ENCODE assay signal across 8 cellular contexts in genomic region chr21:33480481-33481103, GRCh38. TPM values are rescaled to one million over a fixed set of nuclear protein-coding genes. Genes with fewer than 3 reads are reported as not detected.
DNase-seq lines count a peak whose midpoint lies in the region; ATAC-seq, FAIRE-seq and TF ChIP-seq lines count a peak whose summit lies in the region.

No MANE protein-coding gene starts in this region.

- H3K27ac Mint-ChIP-seq in MCF 10A (ENCODE audit: low read depth, unreplicated experiment), result peak overlapping the region; percentile 74

- peaks cover 5% of the 10 kb centered on the region for H3K4me1 Mint-ChIP-seq in MCF 10A (ENCODE audit: insufficient read depth, unreplicated experiment)

- no peak for DNase-seq in heart right ventricle
- DNase-seq in left ventricle myocardium superior, result no peak
- DNase-seq in MCF 10A (ENCODE audit: unreplicated experiment), result no peak
- DNase-seq in D721Med (ENCODE audit: insufficient read length, low spot score), result no peak
- no peak for DNase-seq in NOMO-1 treated with DMSO at 0.1 percent for 48 hours (lab: John Stamatoyannopoulos, UW; ENCODE audit: unreplicated experiment)

- no peak for TF ChIP-seq CTCF in heart right ventricle (IDR thresholded peaks at IDR 0.05)
- no peak for TF ChIP-seq CTCF in MCF 10A (IDR thresholded peaks at IDR 0.05; ENCODE audit: unreplicated experiment)
- no peak for TF ChIP-seq CTCF in D721Med (IDR thresholded peaks at IDR 0.05; ENCODE audit: insufficient read depth, missing control alignments)

- intact Hi-C loops in heart right ventricle (cut with DNase I), result no loop called here
- intact Hi-C loops in left ventricle myocardium superior (cut with micrococcal nuclease), result no loop called here
- intact Hi-C loops in MCF 10A (cut with micrococcal nuclease), result no loop called here

- peak overlapping the region; percentile 87 for H3K4me3 Mint-ChIP-seq in MCF 10A (ENCODE audit: unreplicated experiment)

- H3K27ac ChIP-seq in heart right ventricle, result peak overlapping the region; percentile 85 to 99 (median 98)
- H3K27ac ChIP-seq in mesodermal cell (ENCODE audit: low read depth, low read length, severe bottlenecking), result peak overlapping the region; percentile 87
- peak overlapping the region; percentile 85 for H3K27ac ChIP-seq in urinary bladder (ENCODE audit: low read depth)

- 35% methylated on average over 17 of the region's 17 CpGs for WGBS in heart right ventricle, 2 donors
- 15 to 43% methylated on average over 8 to 10 of the region's 17 CpGs for WGBS in mesodermal cell (ENCODE audit: insufficient coverage in 2 of 2), 2 experiments
- WGBS in urinary bladder, result 31% methylated on average over 17 of the region's 17 CpGs

- H3K4me3 ChIP-seq in heart right ventricle, result peak overlapping the region; percentile 7 to 99 (median 94)
- H3K4me3 ChIP-seq in mesodermal cell (ENCODE audit: extremely low read depth, insufficient read depth, low read length, poor library complexity, severe bottlenecking), result peak overlapping the region; percentile 87
- peak overlapping the region; percentile 39 for H3K4me3 ChIP-seq in urinary bladder (ENCODE audit: low read depth, low read length)

- CTCF ChIA-PET in MCF 10A (lab: Yijun Ruan, JAX), result interaction anchor here (0.6 to 2.2 kb wide), 5 partner anchors 10 to 54 kb away, joined by 3 to 11 read pairs (median 4); partner anchors contain the start of gene DNAJC28

- peaks cover 6% of the 10 kb centered on the region for H3K36me3 Mint-ChIP-seq in MCF 10A (ENCODE audit: insufficient read depth, unreplicated experiment)

- FAIRE-seq in D721Med (lab: Jason Lieb, UNC), result no peak

- H3K27me3 ChIP-seq in heart right ventricle, result no peaks in the 10 kb centered on the region

- H3K36me3 ChIP-seq in heart right ventricle (peaks cover 0 to 4% (median 0%) of the 10 kb centered on the region in 9 donors), mesodermal cell (ENCODE audit: control insufficient read depth, insufficient read depth, low read length) (peaks cover 8% of the 10 kb centered on the region), urinary bladder (ENCODE audit: insufficient read depth) (no peaks in the 10 kb centered on the region)

- H3K27me3 Mint-ChIP-seq in MCF 10A (ENCODE audit: insufficient read depth, unreplicated experiment), result no peaks in the 10 kb centered on the region

- no peaks in the 10 kb centered on the region for H3K9me3 ChIP-seq in heart right ventricle
- H3K9me3 ChIP-seq in mesodermal cell (ENCODE audit: control insufficient read depth, low read length), result no peaks in the 10 kb centered on the region

- H3K4me1 ChIP-seq in heart right ventricle (peaks cover 0 to 31% (median 16%) of the 10 kb centered on the region in 9 donors), mesodermal cell (ENCODE audit: control insufficient read depth, insufficient read depth, low read length, poor library complexity, severe bottlenecking) (peaks cover 20% of the 10 kb centered on the region), urinary bladder (ENCODE audit: insufficient read depth) (no peaks in the 10 kb centered on the region)

- BruUV-seq in MCF 10A (replicated peaks; lab: Mats Ljungman, UMichigan), result TSS peak; percentile 69

- H3K9me3 Mint-ChIP-seq in MCF 10A (ENCODE audit: unreplicated experiment), result no peaks in the 10 kb centered on the region

- ATAC-seq in heart right ventricle (no peak), left ventricle myocardium superior (no peak), HG03045 (IDR thresholded peaks at IDR 0.05; ENCODE audit: unreplicated experiment) (no peak)

- POLR2A ChIA-PET in MCF 10A (lab: Yijun Ruan, JAX), result interaction anchor here (0.5 to 5.4 kb wide), 26 partner anchors 8 to 801 kb away, joined by 3 to 92 read pairs (median 4); partner anchors contain the start of genes DNAJC28, GART, IFNAR1 and IFNGR2

RNA-seq across cellular contexts. Expression of gene TMEM50B, which starts 0.8 kb away (rescaled TPM):
- 10 to 100 TPM; 26.7 to 40.7 (median 29.6) TPM for total RNA-seq in heart right ventricle
- polyA plus RNA-seq in heart right ventricle, result 10 to 100 TPM; 43.3 to 71.4 TPM
- total RNA-seq in left ventricle myocardium superior, result 32.8 TPM
- 20.7 and 27.8 TPM in 2 replicates for total RNA-seq in MCF 10A (2022)
- polyA plus RNA-seq in mesodermal cell (2013, experiment 1 of 2), result 33.5 TPM
- 31.2 TPM for polyA plus RNA-seq in mesodermal cell (2013, experiment 2 of 2)
- 80.7 TPM for total RNA-seq in urinary bladder
- polyA plus RNA-seq in urinary bladder, result 66.7 TPM

RNA-seq across cellular contexts. Expression of gene DNAJC28, which starts 10.9 kb away (rescaled TPM):
- total RNA-seq in heart right ventricle (10 to 100 TPM in 1 of 10 donors, 1 to 10 TPM in 9; 4.5 to 10.1 (median 6.9) TPM), left ventricle myocardium superior (6.7 TPM), MCF 10A (2022) (0.28 and 0.39 TPM in 2 replicates), urinary bladder (2.7 TPM)
- polyA plus RNA-seq in heart right ventricle (1 to 10 TPM; 2.2 to 4.2 TPM), urinary bladder (1.2 TPM)
- 1.7 TPM for polyA plus RNA-seq in mesodermal cell (2013, experiment 1 of 2)
- polyA plus RNA-seq in mesodermal cell (2013, experiment 2 of 2), result 3.1 TPM

Comparison
In these comparisons a context has a peak if more than half of its experiments do, and no peak if none do; other contexts are left out.
1. H3K4me3 ChIP-seq: peak in every context shown above with its lines; median percentile 94 in heart right ventricle; 87 in mesodermal cell; 39 in urinary bladder.